Comparison of ENCODE assay signal across 7 cellular contexts in genomic region chr17:63827002-63827800, GRCh38.
DNase-seq lines count a peak whose midpoint lies in the region; ATAC-seq, FAIRE-seq and TF ChIP-seq lines count a peak whose summit lies in the region.

Gene FTSJ3 (minus strand): TSS chr17:63827663. CDS start chr17:63826902, 761 bp downstream.
Gene PSMC5 (plus strand): TSS chr17:63827431. CDS start chr17:63827491, 60 bp downstream.

- H3K4me3 ChIP-seq in astrocyte of the cerebellum (ENCODE audit: low read depth, low read length): peak within 1 kb of the TSS; percentile 98

- DNase-seq in GM18507 (ENCODE audit: extremely low spot score, insufficient read length, low read depth) (peak; percentile 80), NCI-H2029 (lab: John Stamatoyannopoulos, UW) (peak; percentile 87), T-helper 22 cell (ENCODE audit: low read depth) (peak; percentile 94), astrocyte of the cerebellum (ENCODE audit: low read depth) (peak; percentile 91), hippocampal formation (lab: John Stamatoyannopoulos, UW) (peak; percentile 93 to 96), retina (peak; percentile 100)

- FAIRE-seq in GM18507 (lab: Jason Lieb, UNC): peak; percentile 97

- in situ Hi-C loops in astrocyte of the cerebellum (cut with HindIII; ENCODE audit: low sequenced_read_pairs): no loop called here

- peak; percentile 89 for ATAC-seq in HG02981 (IDR thresholded peaks at IDR 0.05; ENCODE audit: unreplicated experiment)

- TF ChIP-seq CTCF in astrocyte of the cerebellum (IDR thresholded peaks at IDR 0.05; ENCODE audit: low read depth, low read length, missing control alignments): peak; percentile 48

Comparison
In these comparisons a context has a peak if more than half of its experiments do, and no peak if none do; other contexts are left out.
1. Peak in every context shown above with its lines: DNase-seq, ATAC-seq and H3K4me3 ChIP-seq.